ENCODE assay signal across 23 cellular contexts in the genomic region with DNA sequence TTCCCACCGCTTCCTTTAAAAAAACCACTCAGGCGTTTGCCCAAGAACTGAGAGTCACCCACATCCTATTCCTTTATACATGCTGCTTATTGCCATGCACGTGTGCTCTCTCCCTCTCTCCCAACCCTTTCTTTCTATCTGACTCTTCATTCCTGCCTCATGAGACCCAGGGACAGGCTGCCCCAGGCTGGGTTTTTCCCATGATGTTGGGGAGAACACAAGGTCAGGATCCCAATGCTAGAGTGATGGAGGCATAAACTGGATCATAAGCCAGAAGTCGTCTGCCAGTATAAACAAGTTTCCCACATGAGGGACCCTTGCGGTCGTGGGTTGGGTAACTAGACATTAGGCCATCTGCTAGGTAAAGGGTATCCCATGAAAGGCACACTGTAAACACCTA.
DNase-seq lines count a peak whose midpoint lies in the region; ATAC-seq, FAIRE-seq and TF ChIP-seq lines count a peak whose summit lies in the region.
"Had no signal": no experiment of that assay in that cellular context is flagged by ENCODE, and none has a peak within 500 bp of the region (broad histone marks: within the 10 kb centered on the region; RNA-seq: fewer than 3 reads in every experiment).

No MANE protein-coding gene starts in this region.

- WGBS in SK-N-SH (ENCODE audit: low lambda C conversion rate): 82% methylated on average over 6 of the region's 6 CpGs

- H3K27me3 Mint-ChIP-seq in T-helper 1 cell treated with Interleukin-12 subunit alpha and Interleukin-12 subunit beta and Interleukin-4 antibody, amounts not matched to agents 30 μg/mL and 1 μg/mL, for 36 hours (ENCODE audit: low read depth): no peaks in the 10 kb centered on the region
- H3K27me3 Mint-ChIP-seq in astrocyte (ENCODE audit: low read depth, unreplicated experiment): no peaks in the 10 kb centered on the region

- H3K9me2 ChIP-seq in SK-N-SH: no peaks in the 10 kb centered on the region

- H3K36me3 Mint-ChIP-seq in T-helper 1 cell treated with Interleukin-12 subunit alpha and Interleukin-12 subunit beta and Interleukin-4 antibody, amounts not matched to agents 30 μg/mL and 1 μg/mL, for 36 hours (ENCODE audit: low read depth): peaks cover 9% of the 10 kb centered on the region
- no peaks in the 10 kb centered on the region for H3K36me3 Mint-ChIP-seq in astrocyte (ENCODE audit: low read depth, unreplicated experiment)

- H3F3A ChIP-seq in SK-N-SH (replicated peaks; ENCODE audit: insufficient read depth): no peaks in the 10 kb centered on the region

- no peaks in the 10 kb centered on the region for H3K79me2 ChIP-seq in astrocyte (ENCODE audit: insufficient read depth, low read length)
- H3K79me2 ChIP-seq in SK-N-SH (ENCODE audit: insufficient read depth): no peaks in the 10 kb centered on the region

- no peaks in the 10 kb centered on the region for H3K9me3 ChIP-seq in astrocyte (ENCODE audit: insufficient read depth, low read depth, low read length)
- no peaks in the 10 kb centered on the region for H3K9me3 ChIP-seq in SK-N-SH
- H3K9me3 ChIP-seq: esophagus squamous epithelium, right lobe of liver, upper lobe of left lung had no signal

- H3K27ac ChIP-seq in astrocyte (ENCODE audit: low read depth, low read length): peak overlapping the region; percentile 100
- no peak overlapping the region for H3K27ac ChIP-seq in caudate nucleus (ENCODE audit: low read depth, low read length)
- H3K27ac ChIP-seq in SK-N-SH (ENCODE audit: low read depth in 2 of 2, low read length in 1 of 2): no peak overlapping the region
- H3K27ac ChIP-seq: 22Rv1, esophagus squamous epithelium, GM23248, right lobe of liver, upper lobe of left lung had no signal

- H3K27ac Mint-ChIP-seq in T-helper 1 cell treated with Interleukin-12 subunit alpha and Interleukin-12 subunit beta and Interleukin-4 antibody, amounts not matched to agents 30 μg/mL and 1 μg/mL, for 36 hours: peak overlapping the region; percentile 80
- peak overlapping the region; percentile 68 for H3K27ac Mint-ChIP-seq in astrocyte (ENCODE audit: unreplicated experiment)

- CTCF ChIA-PET in SK-N-SH (lab: Yijun Ruan, JAX): no interaction called here

- no peak overlapping the region for H3K4me3 ChIP-seq in Jurkat, Clone E6-1 (ENCODE audit: low read length)
- H3K4me3 ChIP-seq in astrocyte (ENCODE audit: insufficient read depth, low read depth, low read length) (no peak overlapping the region), fibroblast of pulmonary artery (replicated peaks; ENCODE audit: low read depth, low read length) (no peak overlapping the region), SK-N-SH (ENCODE audit: low read depth in 2 of 2, low read length in 1 of 2) (no peak overlapping the region)
- H3K4me3 ChIP-seq: esophagus squamous epithelium, GM23248, right lobe of liver, upper lobe of left lung had no signal

- H3K4me2 ChIP-seq in astrocyte (ENCODE audit: low read length) (no peak overlapping the region), SK-N-SH (no peak overlapping the region)

- TF ChIP-seq CTCF in astrocyte (IDR thresholded peaks at IDR 0.05; ENCODE audit: insufficient read depth, low read depth, low read length) (no peak), fibroblast of pulmonary artery (IDR thresholded peaks at IDR 0.05; ENCODE audit: low read length, missing control alignments) (no peak), SK-N-SH (IDR thresholded peaks at IDR 0.05) (no peak)

- H4K20me1 ChIP-seq in astrocyte (ENCODE audit: insufficient read depth, low read length): no peaks in the 10 kb centered on the region
- no peaks in the 10 kb centered on the region for H4K20me1 ChIP-seq in SK-N-SH (ENCODE audit: insufficient read depth)

- DNase-seq in T-helper 1 cell (no peak), astrocyte (ENCODE audit: low read depth) (no peak), fibroblast of pulmonary artery (ENCODE audit: low read depth) (peak; percentile 33), caudate nucleus (lab: John Stamatoyannopoulos, UW) (no peak), SK-N-SH (no peak)
- DNase-seq in Jurkat, Clone E6-1 (ENCODE audit: low read depth, low spot score): peak; percentile 50
- DNase-seq: activated gamma-delta T cell, anterior cingulate cortex, esophagus squamous epithelium, GM23248, Karpas-422, NCI-H1048, NCI-H2029, NCI-H345, occipital lobe, OCI-M1, right lobe of liver, upper lobe of left lung had no signal

- H3K36me3 ChIP-seq in astrocyte (ENCODE audit: insufficient read depth, low read length) (no peaks in the 10 kb centered on the region), SK-N-SH (replicated peaks in 1 of 2; ENCODE audit: control insufficient read depth in 1 of 2, insufficient read depth in 2 of 2, low read length in 1 of 2) (no peaks in the 10 kb centered on the region)
- H3K36me3 ChIP-seq: esophagus squamous epithelium, right lobe of liver, upper lobe of left lung had no signal

- FAIRE-seq in astrocyte (lab: Jason Lieb, UNC): no peak
- FAIRE-seq: HTR-8/SVneo, TTC549 had no signal

- H3K9ac ChIP-seq in astrocyte (ENCODE audit: low read length) (peak overlapping the region; percentile 87), SK-N-SH (no peak overlapping the region)
- H3K9ac ChIP-seq: GM23248 had no signal

- H3K27me3 ChIP-seq in astrocyte (ENCODE audit: insufficient read depth, low read length): no peaks in the 10 kb centered on the region
- H3K27me3 ChIP-seq in SK-N-SH (ENCODE audit: insufficient read depth): no peaks in the 10 kb centered on the region
- H3K27me3 ChIP-seq: esophagus squamous epithelium, right lobe of liver, upper lobe of left lung had no signal

- no peak for TF ChIP-seq RAD21 in SK-N-SH (IDR thresholded peaks at IDR 0.05; ENCODE audit: low read length)

- H3K4me1 ChIP-seq in astrocyte (ENCODE audit: insufficient read depth, low read length): peaks cover 19% of the 10 kb centered on the region
- H3K4me1 ChIP-seq in SK-N-SH (ENCODE audit: control insufficient read depth in 1 of 2, insufficient read depth in 2 of 2, low read depth in 1 of 2, low read length in 1 of 2): peaks cover 0 to 8% of the 10 kb centered on the region in 2 experiments; a peak in 2 of 4 replicates
- H3K4me1 ChIP-seq: right lobe of liver, upper lobe of left lung had no signal

- no peak for TF ChIP-seq EP300 in SK-N-SH (IDR thresholded peaks at IDR 0.05; ENCODE audit: borderline replicate concordance in 1 of 2, low read depth in 1 of 2, low read length in 1 of 2)

- ATAC-seq in HG03520 (IDR thresholded peaks at IDR 0.05; ENCODE audit: unreplicated experiment): no peak
- ATAC-seq: right lobe of liver had no signal

- H2AFZ ChIP-seq in astrocyte (ENCODE audit: low read depth, low read length) (no peak overlapping the region), SK-N-SH (ENCODE audit: low read depth) (no peak overlapping the region)
- H2AFZ ChIP-seq: GM23248 had no signal

- peak overlapping the region; percentile 41 for H3K4me3 Mint-ChIP-seq in T-helper 1 cell treated with Interleukin-12 subunit alpha and Interleukin-12 subunit beta and Interleukin-4 antibody, amounts not matched to agents 30 μg/mL and 1 μg/mL, for 36 hours
- H3K4me3 Mint-ChIP-seq in astrocyte (ENCODE audit: unreplicated experiment): no peak overlapping the region

- peaks cover 8% of the 10 kb centered on the region for H3K9me3 Mint-ChIP-seq in T-helper 1 cell treated with Interleukin-12 subunit alpha and Interleukin-12 subunit beta and Interleukin-4 antibody, amounts not matched to agents 30 μg/mL and 1 μg/mL, for 36 hours
- no peaks in the 10 kb centered on the region for H3K9me3 Mint-ChIP-seq in astrocyte (ENCODE audit: unreplicated experiment)

- peaks cover 44% of the 10 kb centered on the region for H3K4me1 Mint-ChIP-seq in T-helper 1 cell treated with Interleukin-12 subunit alpha and Interleukin-12 subunit beta and Interleukin-4 antibody, amounts not matched to agents 30 μg/mL and 1 μg/mL, for 36 hours (ENCODE audit: low read depth)
- H3K4me1 Mint-ChIP-seq in astrocyte (ENCODE audit: low read depth, unreplicated experiment): peaks cover 8% of the 10 kb centered on the region

- POLR2A ChIA-PET in SK-N-SH (lab: Yijun Ruan, JAX): no interaction called here

TF ChIP-seq in SK-N-SH, 30 proteins besides CTCF, POLR2A, EP300 and RAD21:
- TF ChIP-seq, protein P1, sequence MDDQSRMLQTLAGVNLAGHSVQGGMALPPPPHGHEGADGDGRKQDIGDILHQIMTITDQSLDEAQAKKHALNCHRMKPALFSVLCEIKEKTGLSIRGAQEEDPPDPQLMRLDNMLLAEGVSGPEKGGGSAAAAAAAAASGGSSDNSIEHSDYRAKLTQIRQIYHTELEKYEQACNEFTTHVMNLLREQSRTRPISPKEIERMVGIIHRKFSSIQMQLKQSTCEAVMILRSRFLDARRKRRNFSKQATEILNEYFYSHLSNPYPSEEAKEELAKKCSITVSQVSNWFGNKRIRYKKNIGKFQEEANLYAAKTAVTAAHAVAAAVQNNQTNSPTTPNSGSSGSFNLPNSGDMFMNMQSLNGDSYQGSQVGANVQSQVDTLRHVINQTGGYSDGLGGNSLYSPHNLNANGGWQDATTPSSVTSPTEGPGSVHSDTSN (IDR thresholded peaks at IDR 0.05): no peak
- TF ChIP-seq TCF12 (IDR thresholded peaks at IDR 0.05) (no peak), ELF1 (IDR thresholded peaks at IDR 0.05) (no peak), GABPA (IDR thresholded peaks at IDR 0.05; ENCODE audit: low read depth) (no peak), NRF1 (IDR thresholded peaks at IDR 0.05; ENCODE audit: low read depth, low read length) (no peak), TEAD4 (IDR thresholded peaks at IDR 0.05; ENCODE audit: borderline replicate concordance, insufficient read depth) (no peak)
- TF ChIP-seq, protein P2, sequence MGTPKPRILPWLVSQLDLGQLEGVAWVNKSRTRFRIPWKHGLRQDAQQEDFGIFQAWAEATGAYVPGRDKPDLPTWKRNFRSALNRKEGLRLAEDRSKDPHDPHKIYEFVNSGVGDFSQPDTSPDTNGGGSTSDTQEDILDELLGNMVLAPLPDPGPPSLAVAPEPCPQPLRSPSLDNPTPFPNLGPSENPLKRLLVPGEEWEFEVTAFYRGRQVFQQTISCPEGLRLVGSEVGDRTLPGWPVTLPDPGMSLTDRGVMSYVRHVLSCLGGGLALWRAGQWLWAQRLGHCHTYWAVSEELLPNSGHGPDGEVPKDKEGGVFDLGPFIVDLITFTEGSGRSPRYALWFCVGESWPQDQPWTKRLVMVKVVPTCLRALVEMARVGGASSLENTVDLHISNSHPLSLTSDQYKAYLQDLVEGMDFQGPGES (IDR thresholded peaks at IDR 0.05; ENCODE audit: low read depth, low read length): no peak
TF ChIP-seq in SK-N-SH: peak in this region for 0.

Comparison
In these comparisons a context has a peak if more than half of its experiments do, and no peak if none do; other contexts are left out.
1. DNase-seq: peak in Jurkat, Clone E6-1 (single experiment) and fibroblast of pulmonary artery (single experiment); none in T-helper 1 cell (0 of 5), astrocyte (single experiment), caudate nucleus (0 of 61) and SK-N-SH (single experiment).